ENCODE assay signal across 1 cellular context in genomic region chr6:26556263-26557070, GRCh38.
TF ChIP-seq lines count a peak whose summit lies in the region.

No MANE protein-coding gene starts in this region.

TF ChIP-seq in HEK293, 187 proteins besides CTCF, POLR2A, EP300 and RAD21 (continued from another document and continues in another):
- TF ChIP-seq BCL6B (tag by site-specific recombination; IDR thresholded peaks at IDR 0.05) (no peak), ZNF473 (tag by site-specific recombination; IDR thresholded peaks at IDR 0.05) (no peak), ZNF48 (tag by site-specific recombination; IDR thresholded peaks at IDR 0.05) (no peak), GLI2 (tag by site-specific recombination; IDR thresholded peaks at IDR 0.05; ENCODE audit: borderline replicate concordance, low read depth) (no peak), GLI4 (tag by site-specific recombination; IDR thresholded peaks at IDR 0.05) (no peak), ZNF148 (tag by site-specific recombination; IDR thresholded peaks at IDR 0.05; ENCODE audit: borderline replicate concordance) (no peak), EGR2 (tag by site-specific recombination; IDR thresholded peaks at IDR 0.05; ENCODE audit: low read depth) (no peak), TCF7L2 (IDR thresholded peaks at IDR 0.05; ENCODE audit: borderline replicate concordance, low read depth, low read length) (no peak), ZNF211 (tag by site-specific recombination; IDR thresholded peaks at IDR 0.05; ENCODE audit: low read depth) (no peak), ZNF837 (tag by site-specific recombination; IDR thresholded peaks at IDR 0.05) (no peak), ZNF654 (tag by site-specific recombination; IDR thresholded peaks at IDR 0.05; ENCODE audit: low read depth) (peak; percentile 16), ZNF513 (tag by site-specific recombination; IDR thresholded peaks at IDR 0.05) (0 out of 2 replicates have a peak, but pooled peaks have one; percentile 10), KLF9 (tag by site-specific recombination; IDR thresholded peaks at IDR 0.05; ENCODE audit: low read depth) (no peak), ZBTB49 (tag by site-specific recombination; IDR thresholded peaks at IDR 0.05; ENCODE audit: low read depth) (no peak), ZBTB17 (tag by site-specific recombination; IDR thresholded peaks at IDR 0.05) (peak; percentile 96), BCL11A (tag by site-specific recombination; IDR thresholded peaks at IDR 0.05; ENCODE audit: low read depth) (peak; percentile 91), ZNF138 (tag by site-specific recombination; IDR thresholded peaks at IDR 0.05; ENCODE audit: borderline replicate concordance) (no peak), ZNF785 (tag by site-specific recombination; IDR thresholded peaks at IDR 0.05) (no peak), ZNF621 (tag by site-specific recombination; IDR thresholded peaks at IDR 0.05) (no peak), WT1 (tag by site-specific recombination; IDR thresholded peaks at IDR 0.05) (no peak), ZNF132 (tag by site-specific recombination; IDR thresholded peaks at IDR 0.05; ENCODE audit: borderline replicate concordance) (no peak), ZNF19 (tag by site-specific recombination; IDR thresholded peaks at IDR 0.05; ENCODE audit: low read depth) (no peak), BCL11B (tag by site-specific recombination; IDR thresholded peaks at IDR 0.05; ENCODE audit: low read depth) (peak; percentile 73; the same call in 1 of the 2 replicates), ZIC2 (tag by site-specific recombination; IDR thresholded peaks at IDR 0.05) (no peak), ZBTB1 (tag by site-specific recombination; IDR thresholded peaks at IDR 0.05) (no peak), ZNF596 (tag by site-specific recombination; IDR thresholded peaks at IDR 0.05) (peak; percentile 53; the same call in 1 of the 2 replicates), ZBTB48 (tag by site-specific recombination; IDR thresholded peaks at IDR 0.05) (peak; percentile 60; the same call in 1 of the 2 replicates), SP3 (tag by site-specific recombination; IDR thresholded peaks at IDR 0.05) (peak; percentile 32; the same call in 1 of the 2 replicates), ZNF398 (tag by site-specific recombination; IDR thresholded peaks at IDR 0.05) (no peak), ZNF26 (tag by site-specific recombination; IDR thresholded peaks at IDR 0.05) (no peak), ZNF114 (tag by site-specific recombination; IDR thresholded peaks at IDR 0.05) (no peak), ZFP3 (tag by site-specific recombination; IDR thresholded peaks at IDR 0.05; ENCODE audit: low read depth) (no peak), ZNF202 (tag by site-specific recombination; IDR thresholded peaks at IDR 0.05; ENCODE audit: borderline replicate concordance) (no peak), AEBP2 (tag by site-specific recombination; IDR thresholded peaks at IDR 0.05; ENCODE audit: borderline replicate concordance) (no peak), ZNF707 (tag by site-specific recombination; IDR thresholded peaks at IDR 0.05) (no peak), MZF1 (tag by site-specific recombination; IDR thresholded peaks at IDR 0.05; ENCODE audit: borderline replicate concordance) (peak; percentile 97), ZNF426 (tag by site-specific recombination; IDR thresholded peaks at IDR 0.05) (no peak), ZNF23 (tag by site-specific recombination; IDR thresholded peaks at IDR 0.05; ENCODE audit: borderline replicate concordance) (no peak), ZNF544 (tag by site-specific recombination; IDR thresholded peaks at IDR 0.05) (no peak), ZNF624 (tag by site-specific recombination; IDR thresholded peaks at IDR 0.05) (no peak)
- TF ChIP-seq, protein P1, sequence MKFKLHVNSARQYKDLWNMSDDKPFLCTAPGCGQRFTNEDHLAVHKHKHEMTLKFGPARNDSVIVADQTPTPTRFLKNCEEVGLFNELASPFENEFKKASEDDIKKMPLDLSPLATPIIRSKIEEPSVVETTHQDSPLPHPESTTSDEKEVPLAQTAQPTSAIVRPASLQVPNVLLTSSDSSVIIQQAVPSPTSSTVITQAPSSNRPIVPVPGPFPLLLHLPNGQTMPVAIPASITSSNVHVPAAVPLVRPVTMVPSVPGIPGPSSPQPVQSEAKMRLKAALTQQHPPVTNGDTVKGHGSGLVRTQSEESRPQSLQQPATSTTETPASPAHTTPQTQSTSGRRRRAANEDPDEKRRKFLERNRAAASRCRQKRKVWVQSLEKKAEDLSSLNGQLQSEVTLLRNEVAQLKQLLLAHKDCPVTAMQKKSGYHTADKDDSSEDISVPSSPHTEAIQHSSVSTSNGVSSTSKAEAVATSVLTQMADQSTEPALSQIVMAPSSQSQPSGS (tag by site-specific recombination; IDR thresholded peaks at IDR 0.05; ENCODE audit: low read depth) = no peak
- TF ChIP-seq, protein P2, sequence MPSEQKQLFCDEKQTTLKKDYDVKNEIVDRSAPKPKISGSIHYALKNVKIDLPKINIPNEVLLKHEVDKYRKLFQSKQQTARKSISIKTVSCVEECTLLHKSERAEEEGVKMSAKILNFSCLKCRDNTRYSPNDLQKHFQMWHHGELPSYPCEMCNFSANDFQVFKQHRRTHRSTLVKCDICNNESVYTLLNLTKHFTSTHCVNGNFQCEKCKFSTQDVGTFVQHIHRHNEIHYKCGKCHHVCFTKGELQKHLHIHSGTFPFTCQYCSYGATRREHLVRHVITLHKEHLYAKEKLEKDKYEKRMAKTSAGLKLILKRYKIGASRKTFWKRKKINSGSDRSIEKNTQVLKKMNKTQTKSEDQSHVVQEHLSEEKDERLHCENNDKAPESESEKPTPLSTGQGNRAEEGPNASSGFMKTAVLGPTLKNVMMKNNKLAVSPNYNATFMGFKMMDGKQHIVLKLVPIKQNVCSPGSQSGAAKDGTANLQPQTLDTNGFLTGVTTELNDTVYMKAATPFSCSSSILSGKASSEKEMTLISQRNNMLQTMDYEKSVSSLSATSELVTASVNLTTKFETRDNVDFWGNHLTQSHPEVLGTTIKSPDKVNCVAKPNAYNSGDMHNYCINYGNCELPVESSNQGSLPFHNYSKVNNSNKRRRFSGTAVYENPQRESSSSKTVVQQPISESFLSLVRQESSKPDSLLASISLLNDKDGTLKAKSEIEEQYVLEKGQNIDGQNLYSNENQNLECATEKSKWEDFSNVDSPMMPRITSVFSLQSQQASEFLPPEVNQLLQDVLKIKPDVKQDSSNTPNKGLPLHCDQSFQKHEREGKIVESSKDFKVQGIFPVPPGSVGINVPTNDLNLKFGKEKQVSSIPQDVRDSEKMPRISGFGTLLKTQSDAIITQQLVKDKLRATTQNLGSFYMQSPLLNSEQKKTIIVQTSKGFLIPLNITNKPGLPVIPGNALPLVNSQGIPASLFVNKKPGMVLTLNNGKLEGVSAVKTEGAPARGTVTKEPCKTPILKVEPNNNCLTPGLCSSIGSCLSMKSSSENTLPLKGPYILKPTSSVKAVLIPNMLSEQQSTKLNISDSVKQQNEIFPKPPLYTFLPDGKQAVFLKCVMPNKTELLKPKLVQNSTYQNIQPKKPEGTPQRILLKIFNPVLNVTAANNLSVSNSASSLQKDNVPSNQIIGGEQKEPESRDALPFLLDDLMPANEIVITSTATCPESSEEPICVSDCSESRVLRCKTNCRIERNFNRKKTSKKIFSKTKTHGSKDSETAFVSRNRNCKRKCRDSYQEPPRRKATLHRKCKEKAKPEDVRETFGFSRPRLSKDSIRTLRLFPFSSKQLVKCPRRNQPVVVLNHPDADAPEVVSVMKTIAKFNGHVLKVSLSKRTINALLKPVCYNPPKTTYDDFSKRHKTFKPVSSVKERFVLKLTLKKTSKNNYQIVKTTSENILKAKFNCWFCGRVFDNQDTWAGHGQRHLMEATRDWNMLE (tag by site-specific recombination; conservative IDR thresholded peaks at IDR 0.05; ENCODE audit: low read depth) = no peak
